14 cellular contexts compared by ENCODE assay signal in the genomic region with DNA sequence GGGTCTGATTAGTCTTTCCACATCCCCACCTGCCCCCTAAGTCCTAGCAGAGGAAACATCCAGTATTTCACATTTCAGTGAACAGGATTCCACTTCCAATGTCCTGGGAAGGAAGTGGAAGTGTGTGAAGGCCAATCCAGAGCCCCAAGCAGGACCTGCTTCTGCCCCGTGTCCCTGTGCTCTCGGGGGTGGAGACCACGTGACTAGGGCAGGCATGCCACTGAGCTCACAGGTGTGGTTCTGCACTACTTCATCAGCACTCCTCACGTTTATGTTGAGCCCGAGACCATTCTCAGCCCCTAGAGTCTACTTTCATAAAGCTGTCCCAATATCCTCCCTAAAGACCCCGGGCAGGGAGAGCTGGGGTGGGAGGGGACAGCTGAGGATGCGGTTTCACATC.
DNase-seq lines count a peak whose midpoint lies in the region; ATAC-seq and TF ChIP-seq lines count a peak whose summit lies in the region.
"Had no signal": no experiment of that assay in that cellular context is flagged by ENCODE, and none has a peak within 500 bp of the region (broad histone marks: within the 10 kb centered on the region; RNA-seq: fewer than 3 reads in every experiment).

No MANE protein-coding gene starts in this region.

- intact Hi-C loops in Calu3 (cut with micrococcal nuclease; ENCODE audit: unreplicated experiment) (no loop called here), uterus (cut with DNase I; ENCODE audit: low total_unique reads) (no loop called here)

- no peaks in the 10 kb centered on the region for H3K9me3 Mint-ChIP-seq in Calu3 (ENCODE audit: low read depth, unreplicated experiment)
- H3K9me3 Mint-ChIP-seq: CD14-positive monocyte; T-helper 1 cell treated with Interleukin-12 subunit alpha and Interleukin-12 subunit beta and Interleukin-4 antibody, amounts not matched to agents 30 μg/mL and 1 μg/mL, for 36 hours had no signal

- no peaks in the 10 kb centered on the region for H3K36me3 Mint-ChIP-seq in Calu3 (ENCODE audit: insufficient read depth, unreplicated experiment)
- H3K36me3 Mint-ChIP-seq: CD14-positive monocyte had no signal

- TF ChIP-seq POLR2A in uterus (IDR thresholded peaks at IDR 0.05), result no peak

- ATAC-seq in HG03442 (IDR thresholded peaks at IDR 0.05; ENCODE audit: unreplicated experiment) (no peak), GM21529 (IDR thresholded peaks at IDR 0.05; ENCODE audit: unreplicated experiment) (no peak)

- no peak overlapping the region for H3K4me3 ChIP-seq in HUES6 (ENCODE audit: low read depth, low read length)
- peak overlapping the region; percentile 21 for H3K4me3 ChIP-seq in iPS-18a (ENCODE audit: low read length)
- no peak overlapping the region for H3K4me3 ChIP-seq in uterus

- no peak overlapping the region for H3K4me3 Mint-ChIP-seq in Calu3 (ENCODE audit: low read depth, unreplicated experiment)
- H3K4me3 Mint-ChIP-seq: B cell; CD14-positive monocyte; T-helper 1 cell treated with Interleukin-12 subunit alpha and Interleukin-12 subunit beta and Interleukin-4 antibody, amounts not matched to agents 30 μg/mL and 1 μg/mL, for 36 hours had no signal

- BruUV-seq in Calu3 (replicated peaks; lab: Mats Ljungman, UMichigan), result no TSS peak

- H3K27me3 Mint-ChIP-seq in Calu3 (ENCODE audit: unreplicated experiment), result no peaks in the 10 kb centered on the region

- DNase-seq in Calu3 (no peak), RPMI8226 (peak; percentile 55), uterus (no peak), NCI-H748 (lab: John Stamatoyannopoulos, UW; ENCODE audit: unreplicated experiment) (no peak)
- DNase-seq: HCEC 1CT, NCI-H1694 treated with DMSO at 0.1 percent for 48 hours, NCI-H2171 treated with DMSO at 0.1 percent for 48 hours had no signal

- H3K4me1 ChIP-seq in HUES6 (ENCODE audit: control insufficient read depth, insufficient read depth, low read length) (peaks cover 22% of the 10 kb centered on the region), iPS-18a (ENCODE audit: control insufficient read depth, low read depth, low read length) (peaks cover 19% of the 10 kb centered on the region), uterus (no peaks in the 10 kb centered on the region)

- H3K27ac ChIP-seq in HUES6 (ENCODE audit: low read depth, low read length), result peak overlapping the region; percentile 1; the same call in 1 of the 2 replicates
- H3K27ac ChIP-seq in iPS-18a (ENCODE audit: low read length), result no peak overlapping the region
- H3K27ac ChIP-seq in uterus, result no peak overlapping the region

- no peak for TF ChIP-seq CTCF in Calu3 (IDR thresholded peaks at IDR 0.05; ENCODE audit: unreplicated experiment)
- no peak for TF ChIP-seq CTCF in uterus (IDR thresholded peaks at IDR 0.05)

- H3K9me3 ChIP-seq in HUES6 (ENCODE audit: control insufficient read depth, insufficient read depth, low read depth, low read length) (no peaks in the 10 kb centered on the region), iPS-18a (ENCODE audit: control insufficient read depth, low read depth, low read length) (no peaks in the 10 kb centered on the region), uterus (no peaks in the 10 kb centered on the region)

- H3K27me3 ChIP-seq in HUES6 (ENCODE audit: control insufficient read depth, insufficient read depth, low read length) (no peaks in the 10 kb centered on the region), iPS-18a (ENCODE audit: control insufficient read depth, insufficient read depth, low read length) (no peaks in the 10 kb centered on the region), uterus (no peaks in the 10 kb centered on the region)

- H3K4me1 Mint-ChIP-seq in Calu3 (ENCODE audit: low read depth, unreplicated experiment), result peaks cover 39% of the 10 kb centered on the region
- H3K4me1 Mint-ChIP-seq: CD14-positive monocyte had no signal

- H3K36me3 ChIP-seq in HUES6 (ENCODE audit: control insufficient read depth, insufficient read depth, low read length), result no peaks in the 10 kb centered on the region
- no peaks in the 10 kb centered on the region for H3K36me3 ChIP-seq in iPS-18a (ENCODE audit: control insufficient read depth, low read depth, low read length)
- no peaks in the 10 kb centered on the region for H3K36me3 ChIP-seq in uterus

- H3K9ac ChIP-seq in HUES6 (ENCODE audit: low read length) (peak overlapping the region; percentile 49), iPS-18a (ENCODE audit: low read length) (no peak overlapping the region)

- peak overlapping the region; percentile 40 for H3K27ac Mint-ChIP-seq in Calu3 (ENCODE audit: unreplicated experiment)
- H3K27ac Mint-ChIP-seq: B cell; CD14-positive monocyte; T-helper 1 cell treated with Interleukin-12 subunit alpha and Interleukin-12 subunit beta and Interleukin-4 antibody, amounts not matched to agents 30 μg/mL and 1 μg/mL, for 36 hours had no signal

- CTCF ChIA-PET in Calu3 (lab: Charles Lee), result interaction anchor here (0.5 to 1.7 kb wide), 3 partner anchors 14 to 701 kb away, joined by 3 to 6 read pairs (median 3); no protein-coding TSS in a partner anchor
